16 cellular contexts compared by ENCODE assay signal in genomic region chr3:60160792-60161175, GRCh38.
DNase-seq lines count a peak whose midpoint lies in the region; ATAC-seq, FAIRE-seq and TF ChIP-seq lines count a peak whose summit lies in the region.
"Had no signal": no experiment of that assay in that cellular context is flagged by ENCODE, and none has a peak within 500 bp of the region (broad histone marks: within the 10 kb centered on the region; RNA-seq: fewer than 3 reads in every experiment).

No MANE protein-coding gene starts in this region.

- H3K27me3 Mint-ChIP-seq in WTC11 (ENCODE audit: low read depth) (no peaks in the 10 kb centered on the region), glutamatergic neuron (ENCODE audit: unreplicated experiment) (peaks cover 3% of the 10 kb centered on the region)
- H3K27me3 Mint-ChIP-seq: B cell; CD4-positive, alpha-beta T cell had no signal

- H3K36me3 Mint-ChIP-seq in WTC11 (no peaks in the 10 kb centered on the region), glutamatergic neuron (ENCODE audit: unreplicated experiment) (no peaks in the 10 kb centered on the region)

- H3K4me3 Mint-ChIP-seq in WTC11 (no peak overlapping the region), glutamatergic neuron (ENCODE audit: unreplicated experiment) (no peak overlapping the region)
- H3K4me3 Mint-ChIP-seq: B cell; CD4-positive, alpha-beta T cell had no signal

- TF ChIP-seq RAD21 in HepG2 (CRISPR knock-in tag; IDR thresholded peaks at IDR 0.05) = no peak

- FAIRE-seq in HepG2 (lab: Jason Lieb, UNC) = no peak
- FAIRE-seq: GM12878, GM18507, HTR-8/SVneo had no signal

- H3K9me3 Mint-ChIP-seq in WTC11 (no peaks in the 10 kb centered on the region), glutamatergic neuron (ENCODE audit: unreplicated experiment) (no peaks in the 10 kb centered on the region)
- H3K9me3 Mint-ChIP-seq: CD4-positive, alpha-beta T cell had no signal

- no peak for TF ChIP-seq EP300 in HepG2 (IDR thresholded peaks at IDR 0.05; ENCODE audit: low read depth in 2 of 2, low read length in 2 of 2)
- TF ChIP-seq EP300 in HepG2 (CRISPR knock-in tag; IDR thresholded peaks at IDR 0.05; ENCODE audit: borderline replicate concordance) = no peak

- H3K4me3 ChIP-seq in HepG2 (replicated peaks in 1 of 3; ENCODE audit: insufficient read depth in 1 of 3, low read depth in 2 of 3, low read length in 3 of 3) (no peak overlapping the region), right lobe of liver (no peak overlapping the region), Peyer's patch (no peak overlapping the region)
- H3K4me3 ChIP-seq: GM12878, HAP-1 had no signal

- no peaks in the 10 kb centered on the region for H3K36me3 ChIP-seq in HepG2 (replicated peaks in 1 of 2; ENCODE audit: control insufficient read depth in 1 of 2, insufficient read depth in 2 of 2, low read length in 2 of 2)
- no peaks in the 10 kb centered on the region for H3K36me3 ChIP-seq in right lobe of liver
- no peaks in the 10 kb centered on the region for H3K36me3 ChIP-seq in Peyer's patch
- H3K36me3 ChIP-seq: HAP-1 had no signal

- no peak overlapping the region for H3K9ac ChIP-seq in HepG2 (ENCODE audit: insufficient read depth, low read depth, low read length)

- no TSS peak for BruUV-seq in HepG2 (replicated peaks; lab: Mats Ljungman, UMichigan)

- no peaks in the 10 kb centered on the region for H3K27me3 ChIP-seq in HepG2 (ENCODE audit: control insufficient read depth in 1 of 2, insufficient read depth in 2 of 2, low read length in 2 of 2)
- no peaks in the 10 kb centered on the region for H3K27me3 ChIP-seq in right lobe of liver
- no peaks in the 10 kb centered on the region for H3K27me3 ChIP-seq in Peyer's patch

- no peaks in the 10 kb centered on the region for H3K9me3 ChIP-seq in HepG2 (ENCODE audit: low read length)
- H3K9me3 ChIP-seq in right lobe of liver = no peaks in the 10 kb centered on the region
- H3K9me3 ChIP-seq in Peyer's patch = no peaks in the 10 kb centered on the region
- H3K9me3 ChIP-seq: HAP-1 had no signal

- no peak overlapping the region for H3K27ac ChIP-seq in HepG2 (ENCODE audit: extremely low read length, insufficient read depth, low read length)
- no peak overlapping the region for H3K27ac ChIP-seq in right lobe of liver
- no peak overlapping the region for H3K27ac ChIP-seq in Peyer's patch

- H3K27ac Mint-ChIP-seq in WTC11 (0 out of 2 replicates have a peak overlapping the region, but pooled peaks have one; percentile 67), glutamatergic neuron (ENCODE audit: unreplicated experiment) (peak overlapping the region; percentile 71)
- H3K27ac Mint-ChIP-seq: B cell; CD4-positive, alpha-beta T cell had no signal

- H3K4me1 Mint-ChIP-seq in WTC11 (no peaks in the 10 kb centered on the region), glutamatergic neuron (ENCODE audit: low read depth, unreplicated experiment) (peaks cover 11% of the 10 kb centered on the region)
- H3K4me1 Mint-ChIP-seq: B cell had no signal

- H4K20me1 ChIP-seq in HepG2 (ENCODE audit: insufficient read depth, low read length) = no peaks in the 10 kb centered on the region

- intact Hi-C loops in HepG2 (cut with micrococcal nuclease; ENCODE audit: unreplicated experiment) = no loop called here
- intact Hi-C loops in right lobe of liver (cut with DNase I) = no loop called here

- no peak for TF ChIP-seq POLR2A in HepG2 (IDR thresholded peaks at IDR 0.05; ENCODE audit: insufficient read depth in 1 of 2, low read depth in 2 of 2, low read length in 2 of 2)
- no peak for TF ChIP-seq POLR2A in right lobe of liver (IDR thresholded peaks at IDR 0.05)
- no peak for TF ChIP-seq POLR2A in Peyer's patch (IDR thresholded peaks at IDR 0.05)

- ATAC-seq in HepG2 = no peak
- ATAC-seq in right lobe of liver = no peak
- no peak for ATAC-seq in WTC11
- ATAC-seq in GM19395 (IDR thresholded peaks at IDR 0.05; ENCODE audit: unreplicated experiment) = no peak
- ATAC-seq: GM12878 had no signal

- H2AFZ ChIP-seq in HepG2 (ENCODE audit: low read length) = no peak overlapping the region

- no peaks in the 10 kb centered on the region for H3K79me2 ChIP-seq in HepG2 (ENCODE audit: insufficient read depth, low read length)

- TF ChIP-seq CTCF in HepG2 (CRISPR knock-in tag; IDR thresholded peaks at IDR 0.05) (no peak), right lobe of liver (IDR thresholded peaks at IDR 0.05) (no peak), WTC11 (IDR thresholded peaks at IDR 0.05) (no peak), glutamatergic neuron (IDR thresholded peaks at IDR 0.05; ENCODE audit: partially characterized antibody, unreplicated experiment) (no peak), Peyer's patch (IDR thresholded peaks at IDR 0.05) (no peak)

- CTCF ChIA-PET in HepG2 (lab: Yijun Ruan, JAX; ENCODE audit: low intra/inter-chr PET ratio, low total read pairs) = no interaction called here
- CTCF ChIA-PET in WTC11 (lab: Charles Lee) = no interaction called here

- no peak overlapping the region for H3K4me2 ChIP-seq in HepG2 (ENCODE audit: low read depth, low read length)

- in situ Hi-C loops in HepG2 (cut with HindIII; ENCODE audit: extremely low pct_ligation_motif_present, low pct_unique_long_range_greater_than_20kb) = no loop called here

- H3K4me1 ChIP-seq in HepG2 (ENCODE audit: insufficient read depth, low read length) (no peaks in the 10 kb centered on the region), right lobe of liver (no peaks in the 10 kb centered on the region), Peyer's patch (no peaks in the 10 kb centered on the region)

- POLR2A ChIA-PET in HepG2 (lab: Yijun Ruan, JAX) = no interaction called here
- POLR2A ChIA-PET in WTC11 (lab: Charles Lee) = no interaction called here

- DNase-seq in HepG2 (ENCODE audit: low spot score) = no peak
- DNase-seq in right lobe of liver = no peak
- no peak for DNase-seq in WTC11 (ENCODE audit: low spot score)
- DNase-seq in glutamatergic neuron = no peak
- no peak for DNase-seq in MV-4-11 (lab: John Stamatoyannopoulos, UW)
- no peak for DNase-seq in Peyer's patch
- DNase-seq: ACHN; Calu3; CD4-positive, alpha-beta T cell; DMS79 had no signal

- WGBS in HepG2 (ENCODE audit: low lambda C conversion rate) = 23% methylated on average over 3 of the region's 3 CpGs
- 53% methylated on average over 3 of the region's 3 CpGs for WGBS in right lobe of liver (ENCODE audit: insufficient coverage, low coverage, low lambda C conversion rate, missing lambda C conversion rate)

TF ChIP-seq in HepG2, 621 proteins besides CTCF, POLR2A, EP300 and RAD21:
- TF ChIP-seq MYNN (CRISPR knock-in tag; IDR thresholded peaks at IDR 0.05; ENCODE audit: low read depth) = no peak
- TF ChIP-seq CEBPB (IDR thresholded peaks at IDR 0.05; ENCODE audit: borderline replicate concordance, low read depth, low read length) = peak; percentile 16; the same call in 1 of the 2 replicates

TF ChIP-seq in WTC11, 78 proteins besides CTCF, POLR2A, EP300 and RAD21:
- no peak for TF ChIP-seq CBFB (CRISPR knock-in tag; IDR thresholded peaks at IDR 0.05; ENCODE audit: low read depth)
- no peak for TF ChIP-seq NFATC4 (CRISPR knock-in tag; IDR thresholded peaks at IDR 0.05)
- TF ChIP-seq SMAD4 (CRISPR knock-in tag; IDR thresholded peaks at IDR 0.05) = no peak
- TF ChIP-seq RORB (CRISPR knock-in tag; IDR thresholded peaks at IDR 0.05) = no peak
- TF ChIP-seq MXD4 (CRISPR knock-in tag; IDR thresholded peaks at IDR 0.05; ENCODE audit: borderline replicate concordance) = no peak
- no peak for TF ChIP-seq IRF2 (CRISPR knock-in tag; IDR thresholded peaks at IDR 0.05; ENCODE audit: borderline replicate concordance, low read depth)
- TF ChIP-seq, protein P1, sequence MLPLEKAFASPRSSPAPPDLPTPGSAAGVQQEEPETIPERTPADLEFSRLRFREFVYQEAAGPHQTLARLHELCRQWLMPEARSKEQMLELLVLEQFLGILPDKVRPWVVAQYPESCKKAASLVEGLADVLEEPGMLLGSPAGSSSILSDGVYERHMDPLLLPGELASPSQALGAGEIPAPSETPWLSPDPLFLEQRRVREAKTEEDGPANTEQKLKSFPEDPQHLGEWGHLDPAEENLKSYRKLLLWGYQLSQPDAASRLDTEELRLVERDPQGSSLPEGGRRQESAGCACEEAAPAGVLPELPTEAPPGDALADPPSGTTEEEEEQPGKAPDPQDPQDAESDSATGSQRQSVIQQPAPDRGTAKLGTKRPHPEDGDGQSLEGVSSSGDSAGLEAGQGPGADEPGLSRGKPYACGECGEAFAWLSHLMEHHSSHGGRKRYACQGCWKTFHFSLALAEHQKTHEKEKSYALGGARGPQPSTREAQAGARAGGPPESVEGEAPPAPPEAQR (CRISPR knock-in tag; IDR thresholded peaks at IDR 0.05) = no peak
